2 cellular contexts compared by ENCODE assay signal in genomic region chr12:106192659-106193403, GRCh38.
A peak's percentile ranks its signal among the peaks of the same experiment; 100 is the strongest.
TF ChIP-seq lines count a peak whose summit lies in the region.

No MANE protein-coding gene starts in this region.

TF ChIP-seq in HCT116, 20 proteins besides CTCF, POLR2A, EP300 and RAD21:
- TF ChIP-seq REST (IDR thresholded peaks at IDR 0.05; ENCODE audit: low read depth), result no peak
- TF ChIP-seq ELF1 (IDR thresholded peaks at IDR 0.05; ENCODE audit: borderline replicate concordance, low read depth), result no peak
- TF ChIP-seq EZH2phosphoT487 (IDR thresholded peaks at IDR 0.05; ENCODE audit: borderline replicate concordance), result no peak
- no peak for TF ChIP-seq ZFX (IDR thresholded peaks at IDR 0.05)
- no peak for TF ChIP-seq POLR2AphosphoS5 (IDR thresholded peaks at IDR 0.05; ENCODE audit: low read depth, low read length)
- no peak for TF ChIP-seq EZH2 (IDR thresholded peaks at IDR 0.05)
- no peak for TF ChIP-seq YY1 (IDR thresholded peaks at IDR 0.05; ENCODE audit: extremely low read depth, insufficient replicate concordance, low read depth, low read length)
TF ChIP-seq in HCT116: peak in this region for 0.

TF ChIP-seq in H1, 55 proteins besides CTCF, POLR2A, EP300 and RAD21:
- no peak for TF ChIP-seq RXRA (IDR thresholded peaks at IDR 0.05; ENCODE audit: insufficient read depth, low read depth, low read length)
- TF ChIP-seq, protein P1, sequence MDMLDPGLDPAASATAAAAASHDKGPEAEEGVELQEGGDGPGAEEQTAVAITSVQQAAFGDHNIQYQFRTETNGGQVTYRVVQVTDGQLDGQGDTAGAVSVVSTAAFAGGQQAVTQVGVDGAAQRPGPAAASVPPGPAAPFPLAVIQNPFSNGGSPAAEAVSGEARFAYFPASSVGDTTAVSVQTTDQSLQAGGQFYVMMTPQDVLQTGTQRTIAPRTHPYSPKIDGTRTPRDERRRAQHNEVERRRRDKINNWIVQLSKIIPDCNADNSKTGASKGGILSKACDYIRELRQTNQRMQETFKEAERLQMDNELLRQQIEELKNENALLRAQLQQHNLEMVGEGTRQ (IDR thresholded peaks at IDR 0.05; ENCODE audit: low read length), result peak; percentile 37; the same call in 1 of the 2 replicates
TF ChIP-seq in H1: peak in this region for 1.
